ENCODE assay signal across 25 cellular contexts in genomic region chr13:74450525-74450845, GRCh38.
DNase-seq lines count a peak whose midpoint lies in the region; ATAC-seq, FAIRE-seq and TF ChIP-seq lines count a peak whose summit lies in the region.
"Had no signal": no experiment of that assay in that cellular context is flagged by ENCODE, and none has a peak within 500 bp of the region (broad histone marks: within the 10 kb centered on the region; RNA-seq: fewer than 3 reads in every experiment).

No MANE protein-coding gene starts in this region.

- intact Hi-C loops in MCF 10A (cut with micrococcal nuclease) (no loop called here), breast epithelium (cut with DNase I; ENCODE audit: low total_unique reads) (no loop called here)

- H4K20me1 ChIP-seq in keratinocyte (ENCODE audit: control insufficient read depth, extremely low read depth, insufficient read depth, low read length), result no peaks in the 10 kb centered on the region

- H3K9me3 ChIP-seq in breast epithelium (no peaks in the 10 kb centered on the region), endodermal cell (ENCODE audit: control insufficient read depth, low read length) (no peaks in the 10 kb centered on the region), keratinocyte (ENCODE audit: control insufficient read depth, low read depth, low read length) (no peaks in the 10 kb centered on the region)
- H3K9me3 ChIP-seq: Peyer's patch had no signal

- no peak for TF ChIP-seq POLR2A in breast epithelium (IDR thresholded peaks at IDR 0.05)

- H3K27me3 ChIP-seq in breast epithelium (no peaks in the 10 kb centered on the region), endodermal cell (ENCODE audit: control insufficient read depth, insufficient read depth, low read length, poor library complexity, severe bottlenecking) (no peaks in the 10 kb centered on the region), keratinocyte (ENCODE audit: control insufficient read depth, extremely low read depth, insufficient read depth, low read length) (no peaks in the 10 kb centered on the region)
- H3K27me3 ChIP-seq: Peyer's patch had no signal

- BruUV-seq in MCF 10A (replicated peaks; lab: Mats Ljungman, UMichigan), result no TSS peak

- 80 to 92% methylated on average over 2 to 3 of the region's 3 CpGs for WGBS in endodermal cell (ENCODE audit: insufficient coverage in 1 of 2, insufficient read length in 1 of 2), 2 experiments

- no peaks in the 10 kb centered on the region for H3K9me1 ChIP-seq in keratinocyte (ENCODE audit: control insufficient read depth, extremely low read depth, insufficient read depth, low read length)

- CTCF ChIA-PET in MCF 10A (lab: Yijun Ruan, JAX), result interaction anchor here (0.6 to 0.8 kb wide), 2 partner anchors 34 to 263 kb away, joined by 3 read pairs; no protein-coding TSS in a partner anchor

- peak overlapping the region; percentile 68 for H3K4me2 ChIP-seq in keratinocyte (ENCODE audit: control insufficient read depth, extremely low read depth, insufficient read depth, low read depth, low read length)

- no peaks in the 10 kb centered on the region for H3K27me3 Mint-ChIP-seq in MCF 10A (ENCODE audit: insufficient read depth, unreplicated experiment)
- H3K27me3 Mint-ChIP-seq in endodermal cell (ENCODE audit: insufficient read depth), result no peaks in the 10 kb centered on the region

- no peak overlapping the region for H3K9ac ChIP-seq in endodermal cell (ENCODE audit: extremely low read depth, low read length, poor library complexity, severe bottlenecking)
- peak overlapping the region; percentile 39 for H3K9ac ChIP-seq in keratinocyte (ENCODE audit: control insufficient read depth, extremely low read depth, insufficient read depth, low read length)

- ATAC-seq in HG02798 (IDR thresholded peaks at IDR 0.05; ENCODE audit: poor library complexity, unreplicated experiment) (no peak), GM19351 (IDR thresholded peaks at IDR 0.05; ENCODE audit: unreplicated experiment) (no peak), HG03521 (IDR thresholded peaks at IDR 0.05; ENCODE audit: unreplicated experiment) (no peak)
- ATAC-seq: GM12878 had no signal

- H3K36me3 ChIP-seq in breast epithelium (no peaks in the 10 kb centered on the region), endodermal cell (ENCODE audit: control insufficient read depth, insufficient read depth, low read length) (no peaks in the 10 kb centered on the region), keratinocyte (ENCODE audit: control insufficient read depth in 2 of 2, extremely low read depth in 1 of 2, insufficient read depth in 2 of 2, low read length in 2 of 2) (no peaks in the 10 kb centered on the region)
- H3K36me3 ChIP-seq: Peyer's patch had no signal

- dilution Hi-C loops in keratinocyte (cut with MboI; ENCODE audit: extremely low pct_ligation_motif_present, low sequenced_read_pairs), result no loop called here

- H3K79me2 ChIP-seq in keratinocyte (ENCODE audit: control insufficient read depth, insufficient read depth, low read length), result no peaks in the 10 kb centered on the region

- peak; percentile 94 for FAIRE-seq in keratinocyte (lab: Jason Lieb, UNC)
- FAIRE-seq: GM12878, GM18507 had no signal

- H3K36me3 Mint-ChIP-seq in MCF 10A (ENCODE audit: insufficient read depth, unreplicated experiment) (no peaks in the 10 kb centered on the region), endodermal cell (ENCODE audit: low read depth) (no peaks in the 10 kb centered on the region)
- H3K36me3 Mint-ChIP-seq: IgD-negative memory B cell had no signal

- POLR2A ChIA-PET in MCF 10A (lab: Yijun Ruan, JAX), result interaction anchor here (0.6 kb wide), 2 partner anchors 151 to 721 kb away, joined by 3 read pairs; no protein-coding TSS in a partner anchor

- H3K27ac ChIP-seq in breast epithelium (no peak overlapping the region), endodermal cell (ENCODE audit: low read depth, low read length) (no peak overlapping the region), keratinocyte (ENCODE audit: control insufficient read depth, insufficient read depth, low read length) (peak overlapping the region; percentile 78)
- H3K27ac ChIP-seq: Peyer's patch had no signal

- peak overlapping the region; percentile 86 for H2AFZ ChIP-seq in keratinocyte (ENCODE audit: control insufficient read depth, low read length)

- H3K4me1 Mint-ChIP-seq in MCF 10A (ENCODE audit: insufficient read depth, unreplicated experiment), result peaks cover 23% of the 10 kb centered on the region
- H3K4me1 Mint-ChIP-seq in endodermal cell, result peaks cover 12% of the 10 kb centered on the region
- H3K4me1 Mint-ChIP-seq: B cell had no signal

- no peak for DNase-seq in MCF 10A (ENCODE audit: unreplicated experiment)
- DNase-seq in breast epithelium (ENCODE audit: low spot score in 2 of 2), result no peak
- no peak for DNase-seq in endodermal cell
- DNase-seq in keratinocyte (ENCODE audit: low read depth, low spot score), result no peak
- DNase-seq in activated CD4-positive, alpha-beta T cell treated with anti-CD3 and anti-CD28 coated beads for 48 hours, result no peak
- DNase-seq: 8988T; CD4-positive, alpha-beta T cell; DMS153; H9; Kasumi-1; MM.1S; NCI-H1092; NCI-H1436 treated with DMSO at 0.1 percent for 48 hours; NCI-H2029; NCI-H2171 treated with DMSO at 0.1 percent for 48 hours; NCI-H446; Peyer's patch; Right ventricle myocardium superior had no signal

- H3K4me3 Mint-ChIP-seq in MCF 10A (ENCODE audit: unreplicated experiment) (no peak overlapping the region), endodermal cell (no peak overlapping the region)
- H3K4me3 Mint-ChIP-seq: B cell; CD4-positive, alpha-beta T cell; H9; IgD-negative memory B cell had no signal

- H3K4me3 ChIP-seq in breast epithelium, result no peak overlapping the region
- H3K4me3 ChIP-seq in endodermal cell (ENCODE audit: low read length), result no peak overlapping the region
- no peak overlapping the region for H3K4me3 ChIP-seq in keratinocyte (ENCODE audit: control insufficient read depth in 2 of 3, extremely low read depth in 1 of 3, insufficient read depth in 2 of 3, low read depth in 1 of 3, low read length in 3 of 3)
- H3K4me3 ChIP-seq: GM12878, Peyer's patch had no signal

- no peaks in the 10 kb centered on the region for H3K9me3 Mint-ChIP-seq in MCF 10A (ENCODE audit: unreplicated experiment)
- no peaks in the 10 kb centered on the region for H3K9me3 Mint-ChIP-seq in endodermal cell
- H3K9me3 Mint-ChIP-seq: CD4-positive, alpha-beta T cell; H9 had no signal

- H3K27ac Mint-ChIP-seq in MCF 10A (ENCODE audit: low read depth, unreplicated experiment) (peak overlapping the region; percentile 59), endodermal cell (peak overlapping the region; percentile 34)
- H3K27ac Mint-ChIP-seq: B cell; CD4-positive, alpha-beta T cell; H9 had no signal

- H3K4me1 ChIP-seq in breast epithelium (no peaks in the 10 kb centered on the region), endodermal cell (ENCODE audit: control insufficient read depth, insufficient read depth, low read length) (no peaks in the 10 kb centered on the region), keratinocyte (ENCODE audit: control insufficient read depth, extremely low read depth, insufficient read depth, low read length) (peaks cover 42% of the 10 kb centered on the region)
- H3K4me1 ChIP-seq: Peyer's patch had no signal

- TF ChIP-seq CTCF in MCF 10A (IDR thresholded peaks at IDR 0.05; ENCODE audit: unreplicated experiment) (no peak), breast epithelium (IDR thresholded peaks at IDR 0.05) (no peak), endodermal cell (conservative IDR thresholded peaks at IDR 0.05) (no peak), keratinocyte (optimal IDR thresholded peaks at IDR 0.05 in 1 of 3, IDR thresholded peaks at IDR 0.05 in 1 of 3, conservative IDR thresholded peaks at IDR 0.05 in 1 of 3; ENCODE audit: extremely low read depth in 1 of 3, insufficient read depth in 2 of 3, low read length in 3 of 3) (no peak)
